20 cellular contexts compared by ENCODE assay signal in genomic region chr4:148273501-148273986, GRCh38.
DNase-seq lines count a peak whose midpoint lies in the region; ATAC-seq and TF ChIP-seq lines count a peak whose summit lies in the region.
"Had no signal": no experiment of that assay in that cellular context is flagged by ENCODE, and none has a peak within 500 bp of the region (broad histone marks: within the 10 kb centered on the region; RNA-seq: fewer than 3 reads in every experiment).

No MANE protein-coding gene starts in this region.

- H3K4me3 Mint-ChIP-seq in activated CD8-positive, alpha-beta T cell treated with anti-CD3 and anti-CD28 coated beads for 36 hours, result no peak overlapping the region
- H3K4me3 Mint-ChIP-seq in activated CD8-positive, alpha-beta T cell treated with anti-CD3 and anti-CD28 coated beads, Interleukin-2, amount 10 ng/mL, durations not matched to agents 7 days and 5 days, result no peak overlapping the region
- H3K4me3 Mint-ChIP-seq: activated naive CD8-positive, alpha-beta T cell; HFFc6; neural progenitor cell had no signal

- H3K36me3 Mint-ChIP-seq in activated CD8-positive, alpha-beta T cell treated with anti-CD3 and anti-CD28 coated beads for 36 hours (ENCODE audit: low read depth), result no peaks in the 10 kb centered on the region
- H3K36me3 Mint-ChIP-seq in activated CD8-positive, alpha-beta T cell treated with anti-CD3 and anti-CD28 coated beads, Interleukin-2, amount 10 ng/mL, durations not matched to agents 7 days and 5 days (ENCODE audit: low read depth), result no peaks in the 10 kb centered on the region
- H3K36me3 Mint-ChIP-seq: neural progenitor cell had no signal

- TF ChIP-seq POLR2A in thyroid gland (IDR thresholded peaks at IDR 0.05), result no peak

- H3K27me3 Mint-ChIP-seq in activated CD8-positive, alpha-beta T cell treated with anti-CD3 and anti-CD28 coated beads for 36 hours, result no peaks in the 10 kb centered on the region
- no peaks in the 10 kb centered on the region for H3K27me3 Mint-ChIP-seq in activated CD8-positive, alpha-beta T cell treated with anti-CD3 and anti-CD28 coated beads, Interleukin-2, amount 10 ng/mL, durations not matched to agents 7 days and 5 days (ENCODE audit: low read depth)
- H3K27me3 Mint-ChIP-seq: activated naive CD8-positive, alpha-beta T cell had no signal

- no peaks in the 10 kb centered on the region for H3K27me3 ChIP-seq in thyroid gland
- H3K27me3 ChIP-seq: neural progenitor cell, SJCRH30, upper lobe of left lung had no signal

- POLR2A ChIA-PET in activated CD8-positive, alpha-beta T cell treated with anti-CD3 and anti-CD28 coated beads for 36 hours (lab: Charles Lee), result interaction anchor here (0.9 kb wide), 1 partner anchor 9 kb away, joined by 4 read pairs; no protein-coding TSS in a partner anchor
- POLR2A ChIA-PET in activated CD8-positive, alpha-beta T cell treated with anti-CD3 and anti-CD28 coated beads, Interleukin-2, amount 10 ng/mL, durations not matched to agents 7 days and 5 days (lab: Charles Lee), result no interaction called here

- no peaks in the 10 kb centered on the region for H3K36me3 ChIP-seq in thyroid gland
- H3K36me3 ChIP-seq: neural progenitor cell, SJCRH30, upper lobe of left lung had no signal

- no peak for ATAC-seq in activated CD8-positive, alpha-beta T cell treated with anti-CD3 and anti-CD28 coated beads for 36 hours
- no peak for ATAC-seq in activated CD8-positive, alpha-beta T cell treated with anti-CD3 and anti-CD28 coated beads, Interleukin-2, amount 10 ng/mL, durations not matched to agents 7 days and 5 days
- ATAC-seq in left lobe of liver, result peak; percentile 96
- ATAC-seq in GM18520 (IDR thresholded peaks at IDR 0.05; ENCODE audit: unreplicated experiment), result no peak

- intact Hi-C loops in activated CD8-positive, alpha-beta T cell treated with anti-CD3 and anti-CD28 coated beads for 36 hours (cut with micrococcal nuclease), result no loop called here
- intact Hi-C loops in thyroid gland (cut with DNase I) (no loop called here), posterior cingulate gyrus (cut with DNase I) (no loop called here)

- peak overlapping the region; percentile 10 for H3K27ac Mint-ChIP-seq in activated CD8-positive, alpha-beta T cell treated with anti-CD3 and anti-CD28 coated beads for 36 hours
- H3K27ac Mint-ChIP-seq in activated CD8-positive, alpha-beta T cell treated with anti-CD3 and anti-CD28 coated beads, Interleukin-2, amount 10 ng/mL, durations not matched to agents 7 days and 5 days, result no peak overlapping the region
- H3K27ac Mint-ChIP-seq: activated naive CD8-positive, alpha-beta T cell; HFFc6; neural progenitor cell had no signal

- CTCF ChIA-PET in activated CD8-positive, alpha-beta T cell treated with anti-CD3 and anti-CD28 coated beads for 36 hours (lab: Charles Lee), result no interaction called here
- CTCF ChIA-PET in activated CD8-positive, alpha-beta T cell treated with anti-CD3 and anti-CD28 coated beads, Interleukin-2, amount 10 ng/mL, durations not matched to agents 7 days and 5 days (lab: Charles Lee), result no interaction called here

- TF ChIP-seq CTCF in activated CD8-positive, alpha-beta T cell treated with anti-CD3 and anti-CD28 coated beads for 36 hours (IDR thresholded peaks at IDR 0.05), result no peak
- no peak for TF ChIP-seq CTCF in thyroid gland (IDR thresholded peaks at IDR 0.05)

- DNase-seq in activated CD8-positive, alpha-beta T cell treated with anti-CD3 and anti-CD28 coated beads for 36 hours, result no peak
- no peak for DNase-seq in activated CD8-positive, alpha-beta T cell treated with anti-CD3 and anti-CD28 coated beads, Interleukin-2, amount 10 ng/mL, durations not matched to agents 7 days and 5 days
- peak; percentile 11 to 25 for DNase-seq in dermis microvascular lymphatic vessel endothelial cell (ENCODE audit: low read depth in 2 of 2)
- DNase-seq in left lobe of liver (ENCODE audit: low spot score), result peak; percentile 83
- peak; percentile 60 to 64 for DNase-seq in thyroid gland
- DNase-seq in NCI-H82 (lab: John Stamatoyannopoulos, UW), result no peak
- DNase-seq in posterior cingulate gyrus, result no peak
- DNase-seq: ACHN; activated CD4-positive, alpha-beta T cell treated with anti-CD3 and anti-CD28 coated beads for 48 hours; activated T-cell treated with anti-CD3 and anti-CD28 coated beads, Interleukin-2, amount 50 U/mL, for 1 hour; HFFc6; NCI-H1092 treated with DMSO at 0.1 percent for 48 hours; NCI-H2171 treated with DMSO at 0.1 percent for 48 hours; SJCRH30; stimulated activated CD4-positive, alpha-beta T cell treated with anti-CD3 and anti-CD28 coated beads, Interleukin-4, amount 100 ng/mL, for 24 hours; T-helper 9 cell; upper lobe of left lung had no signal

- 30 to 38% methylated on average over 3 of the region's 3 CpGs for WGBS in thyroid gland, 2 donors

- H3K9me3 ChIP-seq in thyroid gland, result no peaks in the 10 kb centered on the region
- H3K9me3 ChIP-seq: SJCRH30, upper lobe of left lung had no signal

- H3K4me3 ChIP-seq in thyroid gland (replicated peaks in 1 of 3), result no peak overlapping the region
- H3K4me3 ChIP-seq: neural progenitor cell, SJCRH30, upper lobe of left lung had no signal

- H3K9me3 Mint-ChIP-seq in activated CD8-positive, alpha-beta T cell treated with anti-CD3 and anti-CD28 coated beads for 36 hours, result no peaks in the 10 kb centered on the region
- no peaks in the 10 kb centered on the region for H3K9me3 Mint-ChIP-seq in activated CD8-positive, alpha-beta T cell treated with anti-CD3 and anti-CD28 coated beads, Interleukin-2, amount 10 ng/mL, durations not matched to agents 7 days and 5 days (ENCODE audit: insufficient read depth)
- H3K9me3 Mint-ChIP-seq: neural progenitor cell had no signal

- H3K27ac ChIP-seq in thyroid gland, result peak overlapping the region in 1 of 3 donors; percentile 10
- H3K27ac ChIP-seq: neural progenitor cell, SJCRH30, upper lobe of left lung had no signal

- H3K4me1 Mint-ChIP-seq in activated CD8-positive, alpha-beta T cell treated with anti-CD3 and anti-CD28 coated beads for 36 hours (ENCODE audit: low read depth), result peaks cover 23% of the 10 kb centered on the region
- H3K4me1 Mint-ChIP-seq in activated CD8-positive, alpha-beta T cell treated with anti-CD3 and anti-CD28 coated beads, Interleukin-2, amount 10 ng/mL, durations not matched to agents 7 days and 5 days (ENCODE audit: low read depth), result no peaks in the 10 kb centered on the region
- H3K4me1 Mint-ChIP-seq: neural progenitor cell had no signal

- peaks cover 29 to 40% of the 10 kb centered on the region in 2 donors for H3K4me1 ChIP-seq in thyroid gland
- H3K4me1 ChIP-seq: neural progenitor cell, SJCRH30 had no signal

Comparison
In these comparisons a context has a peak if more than half of its experiments do, and no peak if none do; other contexts are left out.
1. DNase-seq: peak in dermis microvascular lymphatic vessel endothelial cell (2 of 2), left lobe of liver (single experiment) and thyroid gland (2 of 2); none in activated CD8-positive, alpha-beta T cell treated with anti-CD3 and anti-CD28 coated beads for 36 hours (single experiment), activated CD8-positive, alpha-beta T cell treated with anti-CD3 and anti-CD28 coated beads, Interleukin-2, amount 10 ng/mL, durations not matched to agents 7 days and 5 days (single experiment), NCI-H82 (single experiment) and posterior cingulate gyrus (0 of 10).